Comparison of ENCODE assay signal across 1 cellular context in genomic region chr10:654647-654996, GRCh38.
TF ChIP-seq lines count a peak whose summit lies in the region.

No MANE protein-coding gene starts in this region.

TF ChIP-seq in A549, 52 proteins besides CTCF, POLR2A, EP300 and RAD21 (continued from another document):
- TF ChIP-seq, protein P1, sequence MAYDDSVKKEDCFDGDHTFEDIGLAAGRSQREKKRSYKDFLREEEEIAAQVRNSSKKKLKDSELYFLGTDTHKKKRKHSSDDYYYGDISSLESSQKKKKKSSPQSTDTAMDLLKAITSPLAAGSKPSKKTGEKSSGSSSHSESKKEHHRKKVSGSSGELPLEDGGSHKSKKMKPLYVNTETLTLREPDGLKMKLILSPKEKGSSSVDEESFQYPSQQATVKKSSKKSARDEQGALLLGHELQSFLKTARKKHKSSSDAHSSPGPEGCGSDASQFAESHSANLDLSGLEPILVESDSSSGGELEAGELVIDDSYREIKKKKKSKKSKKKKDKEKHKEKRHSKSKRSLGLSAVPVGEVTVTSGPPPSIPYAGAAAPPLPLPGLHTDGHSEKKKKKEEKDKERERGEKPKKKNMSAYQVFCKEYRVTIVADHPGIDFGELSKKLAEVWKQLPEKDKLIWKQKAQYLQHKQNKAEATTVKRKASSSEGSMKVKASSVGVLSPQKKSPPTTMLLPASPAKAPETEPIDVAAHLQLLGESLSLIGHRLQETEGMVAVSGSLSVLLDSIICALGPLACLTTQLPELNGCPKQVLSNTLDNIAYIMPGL (CRISPR knock-in tag; IDR thresholded peaks at IDR 0.05; ENCODE audit: borderline replicate concordance), result no peak
- no peak for TF ChIP-seq JUN (IDR thresholded peaks at IDR 0.05)
TF ChIP-seq in A549: peak in this region for 0.
